In the genomic region with DNA sequence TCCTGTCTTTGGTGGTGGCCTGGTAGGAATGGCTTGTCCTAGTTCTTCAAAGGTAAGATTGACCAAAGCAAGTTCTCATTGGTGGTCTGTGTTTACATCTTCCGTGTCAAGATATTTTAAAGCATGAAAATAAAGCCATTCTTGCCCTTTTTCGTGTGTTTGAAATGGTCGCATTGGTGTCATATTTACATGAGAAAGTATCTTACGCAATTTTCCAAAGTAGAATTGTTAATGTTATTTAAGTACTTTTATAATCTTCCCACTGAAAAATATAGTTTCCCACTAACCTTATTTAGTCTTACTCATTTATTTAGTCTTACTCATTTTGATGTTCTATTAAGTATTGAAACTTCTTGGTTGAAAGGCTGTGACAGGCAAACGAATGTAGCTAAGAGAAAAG, we compare ENCODE assay signal across 29 cellular contexts.
"Had no signal": no experiment of that assay in that cellular context is flagged by ENCODE, and none has a peak within 500 bp of the region (broad histone marks: within the 10 kb centered on the region; RNA-seq: fewer than 3 reads in every experiment).

No MANE protein-coding gene starts in this region.

- H3K9me3 ChIP-seq: left lung, lower lobe of right lung, neutrophil, psoas muscle, right atrium auricular region, stomach, testis, thyroid gland, transverse colon, upper lobe of left lung, vagina had no signal

- H3K4me3 ChIP-seq: left lung, lower lobe of right lung, neural progenitor cell, psoas muscle, right atrium auricular region, skin epidermis, stomach, testis, thyroid gland, transverse colon, upper lobe of left lung, vagina had no signal

- ATAC-seq: left colon; left lung; lower lobe of right lung; natural killer cell; psoas muscle; sciatic nerve; stimulated activated naive B cell treated with anti-CD40 and anti-IgM and Interleukin-4, amounts not matched to agents 10 μg/mL and 1 μg/mL and 100 μg/mL, for 72 hours; stimulated activated naive CD8-positive, alpha-beta T cell treated with anti-CD3 and anti-CD28 coated beads, Interleukin-15, Interleukin-2, amounts not matched to agents 100 U/mL and 50 U/mL, for 24 hours had no signal

- FAIRE-seq: kidney had no signal

- H3K27me3 ChIP-seq: left lung, neural progenitor cell, neutrophil, right atrium auricular region, stomach, testis, thyroid gland, transverse colon, upper lobe of left lung, vagina had no signal

- H3K27ac ChIP-seq: left lung, lower lobe of right lung, neural progenitor cell, neutrophil, parathyroid adenoma, psoas muscle, right atrium auricular region, skin epidermis, stomach, testis, thyroid gland, transverse colon, upper lobe of left lung, vagina had no signal

- H3K4me1 ChIP-seq: left lung, lower lobe of right lung, neural progenitor cell, psoas muscle, testis, thyroid gland, transverse colon, upper lobe of left lung, vagina had no signal

- DNase-seq: hippocampal formation; kidney; left colon; left lung; lower lobe of right lung; mesendoderm; naive B cell; natural killer cell; nephron progenitor cell; occipital lobe; psoas muscle; stimulated activated CD4-positive, alpha-beta T cell treated with anti-CD3 and anti-CD28 coated beads, Interleukin-12 subunit alpha, Interleukin-12 subunit beta, amount 100 ng/mL, for 4 hours; stimulated activated CD4-positive, alpha-beta T cell treated with anti-CD3 and anti-CD28 coated beads, Interleukin-15, amount 100 ng/mL, for 24 hours; stimulated activated CD4-positive, alpha-beta T cell treated with anti-CD3 and anti-CD28 coated beads, Interleukin-2, amount 100 ng/mL, for 24 hours; stimulated activated CD4-positive, alpha-beta T cell treated with anti-CD3 and anti-CD28 coated beads, Interleukin-4, amount 100 ng/mL, for 1 hour; stimulated activated naive B cell treated with anti-CD40 and anti-IgM and Interleukin-4, amounts not matched to agents 10 μg/mL and 1 μg/mL and 100 μg/mL, for 72 hours; stimulated activated naive CD8-positive, alpha-beta T cell treated with anti-CD3 and anti-CD28 coated beads, Interleukin-15, Interleukin-2, amounts not matched to agents 100 U/mL and 50 U/mL, for 24 hours; stomach; testis; thyroid gland; transverse colon; upper lobe of left lung had no signal

- H3K9ac ChIP-seq: neural progenitor cell, parathyroid adenoma had no signal

- H3K79me2 ChIP-seq: parathyroid adenoma had no signal

- H2AFZ ChIP-seq: neural progenitor cell, parathyroid adenoma had no signal

- H3K4me2 ChIP-seq: neural progenitor cell had no signal
